Comparison of ENCODE assay signal across 28 cellular contexts in the genomic region with DNA sequence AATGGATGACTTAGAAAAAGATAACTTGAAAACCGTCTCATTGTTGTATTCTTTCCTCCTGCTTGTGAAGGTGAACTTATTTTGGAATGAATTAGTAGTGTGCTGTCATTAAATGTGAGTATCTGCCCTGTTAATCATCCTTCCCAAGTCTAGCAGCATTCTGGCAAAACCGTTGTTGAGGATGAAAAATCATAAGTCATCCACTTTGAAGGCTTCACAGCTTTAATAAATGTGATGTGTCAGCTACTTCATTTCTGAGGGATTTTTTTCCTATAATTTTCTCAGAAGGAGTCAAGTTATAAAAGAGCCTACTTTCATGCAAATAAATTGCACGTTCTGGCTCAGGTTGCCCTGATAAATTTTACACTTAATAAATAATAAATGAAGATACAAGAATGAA.
"Had no signal": no experiment of that assay in that cellular context is flagged by ENCODE, and none has a peak within 500 bp of the region (broad histone marks: within the 10 kb centered on the region; RNA-seq: fewer than 3 reads in every experiment).

No MANE protein-coding gene starts in this region.

- H3K4me2 ChIP-seq: SK-N-SH had no signal

- H3K27me3 ChIP-seq: cardiac muscle cell, MG63, SJCRH30 had no signal

- DNase-seq: activated CD4-positive, alpha-beta memory T cell treated with anti-CD3 and anti-CD28 coated beads for 36 hours; activated CD4-positive, alpha-beta T cell treated with anti-CD3 and anti-CD28 coated beads, Interleukin-2, amount 10 ng/mL, durations not matched to agents 7 days and 5 days; activated CD4-positive, CD25-positive, alpha-beta regulatory T cell; activated CD8-positive, alpha-beta memory T cell treated with anti-CD3 and anti-CD28 coated beads for 24 hours; activated effector memory CD4-positive, alpha-beta T cell treated with anti-CD3 and anti-CD28 coated beads, Interleukin-2, amount 50 U/mL, for 16 hours; activated naive CD4-positive, alpha-beta T cell treated with Interleukin-2 at 50 U/mL for 16 hours; activated T-cell treated with anti-CD3 and anti-CD28 coated beads, Interleukin-2, amount 50 U/mL, for 4 hours; amygdala; MG63; MV-4-11; NCI-H1092 treated with DMSO at 0.1 percent for 48 hours; NCI-H1417 treated with DMSO at 0.1 percent for 48 hours; NCI-H1694; NCI-H2029; NCI-H345; NCI-H510A; NCI-H526 treated with DMSO at 0.1 percent for 48 hours; NCI-H82; NK-92 treated with Interleukin-12 subunit alpha and Interleukin-12 subunit beta, amount 100 ng/mL, for 24 hours; OCI-M1; Right ventricle myocardium superior; SJCRH30; SK-N-SH; T-helper 1 cell had no signal

- H3K4me3 ChIP-seq: cardiac muscle cell, MG63, SJCRH30 had no signal

- H3K9ac ChIP-seq: SK-N-SH had no signal

- H3K4me1 ChIP-seq: SJCRH30 had no signal

- H3K36me3 ChIP-seq: cardiac muscle cell, MG63, SJCRH30 had no signal

- ATAC-seq: activated T-cell treated with anti-CD3 and anti-CD28 coated beads, Interleukin-2, amount 50 U/mL, for 4 hours; Panc1 had no signal

- H3K9me3 ChIP-seq: MG63, SJCRH30, SK-N-SH had no signal

- H3K27ac ChIP-seq: cardiac muscle cell, RWPE1, SJCRH30, VCaP had no signal
